Comparison of ENCODE assay signal across 21 cellular contexts in genomic region chr10:124164252-124164651, GRCh38.
DNase-seq lines count a peak whose midpoint lies in the region; ATAC-seq and TF ChIP-seq lines count a peak whose summit lies in the region.
"Had no signal": no experiment of that assay in that cellular context is flagged by ENCODE, and none has a peak within 500 bp of the region (broad histone marks: within the 10 kb centered on the region; RNA-seq: fewer than 3 reads in every experiment).

No MANE protein-coding gene starts in this region.

- no peak overlapping the region for H3K4me3 ChIP-seq in fibroblast of villous mesenchyme (ENCODE audit: low read depth, low read length)
- no peak overlapping the region for H3K4me3 ChIP-seq in neuronal stem cell (ENCODE audit: low read length in 2 of 2)
- H3K4me3 ChIP-seq: A549, GM23248, HAP-1, SJSA1 had no signal

- H2BK15ac ChIP-seq in neuronal stem cell (ENCODE audit: low read length), result no peak overlapping the region

- H3K4ac ChIP-seq in neuronal stem cell (ENCODE audit: low read length), result no peak overlapping the region

- ATAC-seq in GM18520 (IDR thresholded peaks at IDR 0.05; ENCODE audit: unreplicated experiment) (no peak), left lobe of liver (no peak), GM19452 (IDR thresholded peaks at IDR 0.05; ENCODE audit: unreplicated experiment) (no peak)
- ATAC-seq: A549, Right ventricle myocardium inferior had no signal

- no peaks in the 10 kb centered on the region for H3K79me1 ChIP-seq in neuronal stem cell (ENCODE audit: low read depth, low read length)

- H3K4me2 ChIP-seq in neuronal stem cell (ENCODE audit: insufficient read depth, low read length, poor library complexity, severe bottlenecking), result no peak overlapping the region
- H3K4me2 ChIP-seq: A549, KMS-11 had no signal

- H3K27ac ChIP-seq in neuronal stem cell (replicated peaks; ENCODE audit: low read length), result no peak overlapping the region
- H3K27ac ChIP-seq: A549, GM23248, KMS-11, SJSA1 had no signal

- H3K14ac ChIP-seq in neuronal stem cell (ENCODE audit: low read length), result no peak overlapping the region

- H2AFZ ChIP-seq in neuronal stem cell (ENCODE audit: low read length), result no peak overlapping the region
- H2AFZ ChIP-seq: GM23248 had no signal

- no peaks in the 10 kb centered on the region for H3K36me3 ChIP-seq in neuronal stem cell (replicated peaks in 1 of 2; ENCODE audit: control insufficient read depth in 2 of 2, insufficient read depth in 2 of 2, low read length in 2 of 2)
- H3K36me3 ChIP-seq: BE2C, HAP-1, SJSA1 had no signal

- H2AK5ac ChIP-seq in neuronal stem cell (ENCODE audit: low read depth, low read length), result no peak overlapping the region

- no peak overlapping the region for H3K23ac ChIP-seq in neuronal stem cell (ENCODE audit: low read depth, low read length, poor library complexity)

- H3K9ac ChIP-seq in neuronal stem cell (ENCODE audit: low read depth, low read length, poor library complexity), result no peak overlapping the region
- H3K9ac ChIP-seq: GM23248, KMS-11 had no signal

- H2BK120ac ChIP-seq in neuronal stem cell (ENCODE audit: low read depth, low read length), result no peak overlapping the region

- H3K4me1 ChIP-seq in neuronal stem cell (ENCODE audit: control insufficient read depth in 2 of 2, insufficient read depth in 1 of 2, low read depth in 1 of 2, low read length in 2 of 2), result no peaks in the 10 kb centered on the region
- H3K4me1 ChIP-seq: A549, BE2C, HAP-1, SJSA1 had no signal

- H2BK12ac ChIP-seq in neuronal stem cell (ENCODE audit: low read length), result no peak overlapping the region

- no peak overlapping the region for H2BK5ac ChIP-seq in neuronal stem cell (ENCODE audit: low read length)

- no peaks in the 10 kb centered on the region for H3K9me3 ChIP-seq in neuronal stem cell (replicated peaks in 1 of 2; ENCODE audit: control insufficient read depth in 2 of 2, insufficient read depth in 1 of 2, low read depth in 1 of 2, low read length in 2 of 2)
- H3K9me3 ChIP-seq: A549, BE2C, HAP-1, SJSA1 had no signal

- WGBS in neuronal stem cell (ENCODE audit: extremely low coverage in 2 of 2, insufficient read length in 2 of 2, insufficient replicate concordance in 1 of 2), 2 donors, result no CpG with 5 or more reads among the region's 2 CpGs

- H4K8ac ChIP-seq in neuronal stem cell (ENCODE audit: low read depth, low read length), result no peak overlapping the region

- H4K91ac ChIP-seq in neuronal stem cell (ENCODE audit: low read depth, low read length, poor library complexity), result no peak overlapping the region

- H3K18ac ChIP-seq in neuronal stem cell (ENCODE audit: low read length), result no peak overlapping the region

- TF ChIP-seq CTCF in fibroblast of villous mesenchyme (IDR thresholded peaks at IDR 0.05; ENCODE audit: insufficient read depth, low read depth, low read length), result no peak

- peaks cover 0 to 17% (median 2%) of the 10 kb centered on the region in 3 experiments for H3K27me3 ChIP-seq in neuronal stem cell (ENCODE audit: control insufficient read depth in 3 of 3, insufficient read depth in 3 of 3, low read depth in 1 of 3, low read length in 3 of 3)
- H3K27me3 ChIP-seq: BE2C had no signal

- DNase-seq in HT1080 (ENCODE audit: low read depth) (peak; percentile 45), OCI-M1 (lab: John Stamatoyannopoulos, UW) (peak; percentile 24), fibroblast of villous mesenchyme (ENCODE audit: low read depth) (peak; percentile 36), pons (ENCODE audit: low spot score) (peak; percentile 63), left lobe of liver (ENCODE audit: low spot score) (no peak), neuronal stem cell (ENCODE audit: low spot score) (no peak)
- DNase-seq: BE2C, DMS79, GM23248, MV-4-11, NCI-H1105 treated with DMSO at 0.1 percent for 48 hours, NCI-H2029 treated with DMSO at 0.1 percent for 48 hours, NCI-H345, NCI-H524 had no signal

Comparison
In these comparisons a context has a peak if more than half of its experiments do, and no peak if none do; other contexts are left out.
1. DNase-seq: peak in HT1080 (single experiment), OCI-M1 (single experiment), fibroblast of villous mesenchyme (single experiment) and pons (single experiment); none in left lobe of liver (single experiment) and neuronal stem cell (single experiment).